ENCODE assay signal across 1 cellular context in genomic region chr7:129083525-129083924, GRCh38.
TF ChIP-seq lines count a peak whose summit lies in the region.

No MANE protein-coding gene starts in this region.

TF ChIP-seq in HepG2, 621 proteins besides CTCF, POLR2A, EP300 and RAD21:
- TF ChIP-seq SMARCE1 (IDR thresholded peaks at IDR 0.05; ENCODE audit: borderline replicate concordance) (no peak), ZBTB33 (CRISPR knock-in tag; IDR thresholded peaks at IDR 0.05) (no peak), ZNF3 (CRISPR knock-in tag; IDR thresholded peaks at IDR 0.05) (no peak), ZNF644 (CRISPR knock-in tag; IDR thresholded peaks at IDR 0.05; ENCODE audit: low read depth) (no peak), TRIM24 (CRISPR knock-in tag; IDR thresholded peaks at IDR 0.05) (no peak), DMAP1 (CRISPR knock-in tag; IDR thresholded peaks at IDR 0.05) (no peak), EEA1 (CRISPR knock-in tag; IDR thresholded peaks at IDR 0.05; ENCODE audit: borderline replicate concordance) (no peak), BRD4 (CRISPR knock-in tag; IDR thresholded peaks at IDR 0.05) (no peak), MLLT10 (CRISPR knock-in tag; IDR thresholded peaks at IDR 0.05) (no peak), ZNF251 (CRISPR knock-in tag; IDR thresholded peaks at IDR 0.05) (no peak), HMGXB4 (CRISPR knock-in tag; IDR thresholded peaks at IDR 0.05; ENCODE audit: borderline replicate concordance in 1 of 2, low read depth in 1 of 2) (no peak), AKNA (CRISPR knock-in tag; IDR thresholded peaks at IDR 0.05; ENCODE audit: borderline replicate concordance) (no peak), XRCC5 (optimal IDR thresholded peaks at IDR 0.05; ENCODE audit: low read length) (no peak), ONECUT2 (CRISPR knock-in tag; IDR thresholded peaks at IDR 0.05) (no peak), ZNF792 (CRISPR knock-in tag; IDR thresholded peaks at IDR 0.05) (no peak), FUBP1 (CRISPR knock-in tag; IDR thresholded peaks at IDR 0.05; ENCODE audit: borderline replicate concordance) (no peak), GTF2F1 (IDR thresholded peaks at IDR 0.05; ENCODE audit: low read length) (no peak)
